ENCODE assay signal across 25 cellular contexts in the genomic region with DNA sequence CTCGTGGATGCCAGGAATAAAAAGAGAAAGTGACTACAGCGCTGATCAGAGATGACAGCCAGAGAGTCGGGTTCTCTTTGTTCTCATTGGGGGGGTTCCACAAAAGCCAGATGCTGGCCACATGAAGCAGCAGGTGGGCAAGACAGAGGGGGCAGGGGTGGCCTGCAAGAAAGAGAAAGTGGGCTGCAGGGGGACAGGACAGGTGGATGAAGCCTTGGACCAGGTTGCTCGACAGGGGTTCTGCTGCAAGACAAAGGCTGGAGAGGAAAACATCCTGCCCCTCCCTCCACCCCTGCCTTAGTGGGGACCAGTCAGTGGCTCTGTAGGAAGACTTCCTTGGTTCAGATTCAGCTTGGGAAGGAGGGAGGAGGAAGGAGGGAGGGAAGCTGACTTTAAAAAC.
"Had no signal": no experiment of that assay in that cellular context is flagged by ENCODE, and none has a peak within 500 bp of the region (broad histone marks: within the 10 kb centered on the region; RNA-seq: fewer than 3 reads in every experiment).

No MANE protein-coding gene starts in this region.

- H3K9me3 ChIP-seq: colonic mucosa, lower lobe of right lung, psoas muscle, testis had no signal

- DNase-seq: colonic mucosa; effector CD8-positive, alpha-beta T cell; foreskin keratinocyte; glutamatergic neuron; heart right ventricle; hippocampal formation; immature natural killer cell; islet precursor cell; kidney glomerular epithelial cell; left ventricle myocardium superior; lower lobe of right lung; naive thymus-derived CD8-positive, alpha-beta T cell; nephron progenitor cell; nucleus accumbens; psoas muscle; right cardiac atrium; spleen; stimulated activated CD4-positive, alpha-beta T cell treated with anti-CD3 and anti-CD28 coated beads, Interleukin-4, amount 100 ng/mL, for 4 hours; stimulated activated naive CD8-positive, alpha-beta T cell treated with anti-CD3 and anti-CD28 coated beads, Interleukin-15, Interleukin-2, amounts not matched to agents 100 U/mL and 50 U/mL, for 24 hours; substantia nigra; testis; tibial artery had no signal

- H3K36me3 ChIP-seq: colonic mucosa, esophagus muscularis mucosa, heart right ventricle, lower lobe of right lung, spleen, tibial artery had no signal

- H3K4me3 ChIP-seq: colonic mucosa, esophagus muscularis mucosa, heart right ventricle, lower lobe of right lung, psoas muscle, skin epidermis, spleen, testis, tibial artery had no signal

- FAIRE-seq: endothelial cell of umbilical vein had no signal

- H3K27me3 ChIP-seq: colonic mucosa, testis had no signal

- H3K4me1 ChIP-seq: colonic mucosa, esophagus muscularis mucosa, foreskin keratinocyte, heart right ventricle, lower lobe of right lung, psoas muscle, spleen, testis, tibial artery had no signal

- H3K27ac ChIP-seq: colonic mucosa, esophagus muscularis mucosa, foreskin keratinocyte, heart right ventricle, lower lobe of right lung, psoas muscle, skin epidermis, spleen, testis, tibial artery had no signal
